Comparison of ENCODE assay signal across 14 cellular contexts in the genomic region with DNA sequence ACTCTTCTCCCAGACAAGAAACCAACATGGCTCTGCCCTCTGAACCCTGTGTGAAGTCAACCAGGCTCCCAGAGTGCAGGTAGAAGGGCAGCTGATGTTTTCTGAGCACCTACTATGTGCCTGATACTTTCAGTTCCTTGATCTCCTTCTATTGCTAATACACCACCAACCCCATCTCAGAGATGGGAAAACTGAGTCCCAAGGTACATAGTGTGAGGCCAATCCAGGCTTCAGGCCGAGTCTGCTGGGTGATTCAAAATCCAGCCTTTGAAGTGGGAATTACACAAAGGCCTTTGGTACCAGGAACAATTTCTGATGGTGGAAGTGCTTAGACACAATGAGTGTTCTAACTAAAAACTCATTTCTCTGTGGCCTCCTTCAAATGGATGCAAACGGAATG.
DNase-seq lines count a peak whose midpoint lies in the region; ATAC-seq, FAIRE-seq and TF ChIP-seq lines count a peak whose summit lies in the region.
"Had no signal": no experiment of that assay in that cellular context is flagged by ENCODE, and none has a peak within 500 bp of the region (broad histone marks: within the 10 kb centered on the region; RNA-seq: fewer than 3 reads in every experiment).

No MANE protein-coding gene starts in this region.

- no peak for DNase-seq in HepG2 (ENCODE audit: low spot score)
- DNase-seq in right lobe of liver, result no peak
- no peak for DNase-seq in mammary epithelial cell
- DNase-seq in ecto neural progenitor cell (ENCODE audit: low spot score), result no peak
- no peak for DNase-seq in endothelial cell (ENCODE audit: low spot score)
- no peak for DNase-seq in stimulated activated CD4-positive, alpha-beta T cell treated with anti-CD3 and anti-CD28 coated beads, Interleukin-2, amount 100 ng/mL, for 24 hours
- no peak for DNase-seq in right cardiac atrium
- DNase-seq: activated naive CD4-positive, alpha-beta T cell treated with anti-CD3 and anti-CD28 coated beads, Interleukin-2, amount 50 U/mL, for 16 hours; head of caudate nucleus; MV-4-11; stimulated activated CD8-positive, alpha-beta memory T cell treated with anti-CD3 and anti-CD28 coated beads, Interleukin-4, amount 100 ng/mL, for 48 hours had no signal

- H3K4me2 ChIP-seq in HepG2 (ENCODE audit: low read depth, low read length) (peak overlapping the region; percentile 14), mammary epithelial cell (ENCODE audit: insufficient read depth, low read depth, low read length) (peak overlapping the region; percentile 55)

- FAIRE-seq in HepG2 (lab: Jason Lieb, UNC), result no peak
- FAIRE-seq: D721Med had no signal

- H3K9me3 ChIP-seq in HepG2 (ENCODE audit: low read length) (no peaks in the 10 kb centered on the region), right lobe of liver (no peaks in the 10 kb centered on the region), mammary epithelial cell (replicated peaks; ENCODE audit: insufficient read depth, low read length) (no peaks in the 10 kb centered on the region), right cardiac atrium (ENCODE audit: control insufficient read depth, low read length) (no peaks in the 10 kb centered on the region)

- H2AFZ ChIP-seq in HepG2 (ENCODE audit: low read length) (no peak overlapping the region), mammary epithelial cell (ENCODE audit: low read depth, low read length) (no peak overlapping the region)

- CTCF ChIA-PET in HepG2 (lab: Yijun Ruan, JAX; ENCODE audit: low intra/inter-chr PET ratio, low total read pairs), result no interaction called here
- CTCF ChIA-PET in mammary epithelial cell (lab: Charles Lee; ENCODE audit: low non-redundant PET), result no interaction called here

- H3K36me3 Mint-ChIP-seq in nephron (ENCODE audit: low read depth), result no peaks in the 10 kb centered on the region
- H3K36me3 Mint-ChIP-seq in endothelial cell (ENCODE audit: low read depth, unreplicated experiment), result no peaks in the 10 kb centered on the region

- H3K79me2 ChIP-seq in HepG2 (ENCODE audit: insufficient read depth, low read length) (no peaks in the 10 kb centered on the region), mammary epithelial cell (ENCODE audit: insufficient read depth, low read length) (no peaks in the 10 kb centered on the region)

- peaks cover 21% of the 10 kb centered on the region for H3K27me3 Mint-ChIP-seq in nephron (ENCODE audit: low read depth)
- peaks cover 3% of the 10 kb centered on the region for H3K27me3 Mint-ChIP-seq in endothelial cell (ENCODE audit: unreplicated experiment)

- TF ChIP-seq RAD21 in HepG2 (CRISPR knock-in tag; IDR thresholded peaks at IDR 0.05), result no peak

- peaks cover 0 to 3% of the 10 kb centered on the region in 2 experiments; a peak in 1 of 5 replicates for H3K36me3 ChIP-seq in HepG2 (replicated peaks in 1 of 2; ENCODE audit: control insufficient read depth in 1 of 2, insufficient read depth in 2 of 2, low read length in 2 of 2)
- peaks cover 0 to 3% (median 0%) of the 10 kb centered on the region in 4 donors for H3K36me3 ChIP-seq in right lobe of liver
- H3K36me3 ChIP-seq in mammary epithelial cell (ENCODE audit: insufficient read depth, low read length), result no peaks in the 10 kb centered on the region

- H3K9ac ChIP-seq in HepG2 (ENCODE audit: insufficient read depth, low read depth, low read length), result no peak overlapping the region
- H3K9ac ChIP-seq in mammary epithelial cell (ENCODE audit: insufficient read depth, low read length), result no peak overlapping the region

- H3K4me3 Mint-ChIP-seq in nephron (no peak overlapping the region), endothelial cell (ENCODE audit: unreplicated experiment) (no peak overlapping the region)

- no peak for TF ChIP-seq POLR2A in HepG2 (IDR thresholded peaks at IDR 0.05; ENCODE audit: insufficient read depth in 1 of 2, low read depth in 2 of 2, low read length in 2 of 2)
- no peak for TF ChIP-seq POLR2A in right lobe of liver (IDR thresholded peaks at IDR 0.05)

- TF ChIP-seq EP300 in HepG2 (IDR thresholded peaks at IDR 0.05; ENCODE audit: low read depth in 2 of 2, low read length in 2 of 2), result no peak
- TF ChIP-seq EP300 in HepG2 (CRISPR knock-in tag; IDR thresholded peaks at IDR 0.05; ENCODE audit: borderline replicate concordance), result no peak

- in situ Hi-C loops in HepG2 (cut with HindIII; ENCODE audit: extremely low pct_ligation_motif_present, low pct_unique_long_range_greater_than_20kb) (no loop called here), mammary epithelial cell (cut with MboI; ENCODE audit: low sequenced_read_pairs in 2 of 2) (no loop called here)

- intact Hi-C loops in HepG2 (cut with micrococcal nuclease; ENCODE audit: unreplicated experiment), result loop anchor here (1.0 kb wide), 1 partner anchor 33 kb away; no protein-coding TSS in a partner anchor
- intact Hi-C loops in right lobe of liver (cut with DNase I), result no loop called here
- intact Hi-C loops in mammary epithelial cell (cut with micrococcal nuclease), result no loop called here
- intact Hi-C loops in right cardiac atrium (cut with DNase I), result no loop called here

- H3K27ac ChIP-seq in HepG2 (ENCODE audit: extremely low read length, insufficient read depth, low read length) (no peak overlapping the region), right lobe of liver (peak overlapping the region in 1 of 3 donors; percentile 16), mammary epithelial cell (ENCODE audit: insufficient read depth, low read depth, low read length) (peak overlapping the region; percentile 37), right cardiac atrium (ENCODE audit: low read length) (no peak overlapping the region)
- H3K27ac ChIP-seq: VCaP had no signal

- no peaks in the 10 kb centered on the region for H3K27me3 ChIP-seq in HepG2 (ENCODE audit: control insufficient read depth in 1 of 2, insufficient read depth in 2 of 2, low read length in 2 of 2)
- no peaks in the 10 kb centered on the region for H3K27me3 ChIP-seq in right lobe of liver
- H3K27me3 ChIP-seq in mammary epithelial cell (ENCODE audit: insufficient read depth, low read length), result no peaks in the 10 kb centered on the region
- no peaks in the 10 kb centered on the region for H3K27me3 ChIP-seq in right cardiac atrium (ENCODE audit: control insufficient read depth, insufficient read depth)

- no peaks in the 10 kb centered on the region for H3K9me3 Mint-ChIP-seq in nephron
- no peaks in the 10 kb centered on the region for H3K9me3 Mint-ChIP-seq in endothelial cell (ENCODE audit: unreplicated experiment)

- no TSS peak for BruUV-seq in HepG2 (replicated peaks; lab: Mats Ljungman, UMichigan)
- no TSS peak for BruUV-seq in mammary epithelial cell (replicated peaks; lab: Mats Ljungman, UMichigan)

- H3K4me1 Mint-ChIP-seq in nephron (peaks cover 59% of the 10 kb centered on the region), endothelial cell (ENCODE audit: unreplicated experiment) (peaks cover 7% of the 10 kb centered on the region)

- 57% methylated on average over 2 of the region's 2 CpGs for WGBS in HepG2 (ENCODE audit: low lambda C conversion rate)
- WGBS in right lobe of liver (ENCODE audit: insufficient coverage, low coverage, low lambda C conversion rate, missing lambda C conversion rate), result 57% methylated on average over 2 of the region's 2 CpGs
- 4% methylated on average over 2 of the region's 2 CpGs for WGBS in mammary epithelial cell (ENCODE audit: low coverage, missing lambda C conversion rate)
- WGBS in right cardiac atrium, result 60% methylated on average over 2 of the region's 2 CpGs

- H3K27ac Mint-ChIP-seq in nephron, result peak overlapping the region; percentile 7 to 91 (median 56)
- no peak overlapping the region for H3K27ac Mint-ChIP-seq in endothelial cell (ENCODE audit: unreplicated experiment)

- TF ChIP-seq CTCF in HepG2 (CRISPR knock-in tag; IDR thresholded peaks at IDR 0.05) (no peak), right lobe of liver (IDR thresholded peaks at IDR 0.05) (no peak), mammary epithelial cell (conservative IDR thresholded peaks at IDR 0.05 in 1 of 2, IDR thresholded peaks at IDR 0.05 in 1 of 2; ENCODE audit: extremely low read depth in 1 of 2, insufficient read depth in 1 of 2, low read depth in 1 of 2, low read length in 2 of 2) (no peak), nephron (IDR thresholded peaks at IDR 0.05; ENCODE audit: unreplicated experiment in 3 of 3) (no peak), endothelial cell (IDR thresholded peaks at IDR 0.05; ENCODE audit: unreplicated experiment) (no peak)

- H4K20me1 ChIP-seq in HepG2 (ENCODE audit: insufficient read depth, low read length) (peaks cover 8% of the 10 kb centered on the region; the same call in 1 of the 2 replicates), mammary epithelial cell (ENCODE audit: insufficient read depth, low read length) (no peaks in the 10 kb centered on the region)

- H3K4me1 ChIP-seq in HepG2 (ENCODE audit: insufficient read depth, low read length) (peaks cover 23% of the 10 kb centered on the region), right lobe of liver (peaks cover 0 to 15% (median 7%) of the 10 kb centered on the region in 4 donors), mammary epithelial cell (ENCODE audit: insufficient read depth, low read length) (peaks cover 21% of the 10 kb centered on the region), right cardiac atrium (ENCODE audit: control insufficient read depth, insufficient read depth, low read length) (peaks cover 7% of the 10 kb centered on the region)

- no peak; the same call in 1 of the 3 replicates for ATAC-seq in HepG2
- no peak for ATAC-seq in right lobe of liver
- no peak for ATAC-seq in right cardiac atrium

- H3K4me3 ChIP-seq in HepG2 (replicated peaks in 1 of 3; ENCODE audit: insufficient read depth in 1 of 3, low read depth in 2 of 3, low read length in 3 of 3) (no peak overlapping the region), right lobe of liver (no peak overlapping the region), mammary epithelial cell (replicated peaks in 1 of 3; ENCODE audit: insufficient read depth in 1 of 3, low read depth in 2 of 3, low read length in 3 of 3) (no peak overlapping the region), right cardiac atrium (ENCODE audit: low read length) (no peak overlapping the region)

- POLR2A ChIA-PET in HepG2 (lab: Yijun Ruan, JAX), result interaction anchor here (1.5 kb wide), 1 partner anchor 10 kb away, joined by 6 read pairs; no protein-coding TSS in a partner anchor

- dilution Hi-C loops in mammary epithelial cell (cut with HindIII; ENCODE audit: low sequenced_read_pairs), result no loop called here

TF ChIP-seq in HepG2, 621 proteins besides CTCF, POLR2A, EP300 and RAD21 (continues in another document):
- no peak for TF ChIP-seq ARID2 (CRISPR knock-in tag; IDR thresholded peaks at IDR 0.05; ENCODE audit: borderline replicate concordance)
- peak; percentile 87 for TF ChIP-seq KDM1A (CRISPR knock-in tag; IDR thresholded peaks at IDR 0.05)
- no peak for TF ChIP-seq ZNF549 (CRISPR knock-in tag; IDR thresholded peaks at IDR 0.05)
- TF ChIP-seq ZNF768 (CRISPR knock-in tag; IDR thresholded peaks at IDR 0.05), result no peak
- no peak for TF ChIP-seq NONO (IDR thresholded peaks at IDR 0.05)
- TF ChIP-seq NONO (CRISPR knock-in tag; conservative IDR thresholded peaks at IDR 0.05), result no peak
- no peak for TF ChIP-seq IRF2 (CRISPR knock-in tag; IDR thresholded peaks at IDR 0.05)
- TF ChIP-seq RBM39 (IDR thresholded peaks at IDR 0.05; ENCODE audit: low read depth, low read length, poor library complexity, severe bottlenecking), result no peak
- TF ChIP-seq POGZ (CRISPR knock-in tag; IDR thresholded peaks at IDR 0.05), result no peak
- TF ChIP-seq CEBPB (IDR thresholded peaks at IDR 0.05; ENCODE audit: borderline replicate concordance, low read depth, low read length), result no peak
